ENCODE assay signal across 7 cellular contexts in the genomic region with DNA sequence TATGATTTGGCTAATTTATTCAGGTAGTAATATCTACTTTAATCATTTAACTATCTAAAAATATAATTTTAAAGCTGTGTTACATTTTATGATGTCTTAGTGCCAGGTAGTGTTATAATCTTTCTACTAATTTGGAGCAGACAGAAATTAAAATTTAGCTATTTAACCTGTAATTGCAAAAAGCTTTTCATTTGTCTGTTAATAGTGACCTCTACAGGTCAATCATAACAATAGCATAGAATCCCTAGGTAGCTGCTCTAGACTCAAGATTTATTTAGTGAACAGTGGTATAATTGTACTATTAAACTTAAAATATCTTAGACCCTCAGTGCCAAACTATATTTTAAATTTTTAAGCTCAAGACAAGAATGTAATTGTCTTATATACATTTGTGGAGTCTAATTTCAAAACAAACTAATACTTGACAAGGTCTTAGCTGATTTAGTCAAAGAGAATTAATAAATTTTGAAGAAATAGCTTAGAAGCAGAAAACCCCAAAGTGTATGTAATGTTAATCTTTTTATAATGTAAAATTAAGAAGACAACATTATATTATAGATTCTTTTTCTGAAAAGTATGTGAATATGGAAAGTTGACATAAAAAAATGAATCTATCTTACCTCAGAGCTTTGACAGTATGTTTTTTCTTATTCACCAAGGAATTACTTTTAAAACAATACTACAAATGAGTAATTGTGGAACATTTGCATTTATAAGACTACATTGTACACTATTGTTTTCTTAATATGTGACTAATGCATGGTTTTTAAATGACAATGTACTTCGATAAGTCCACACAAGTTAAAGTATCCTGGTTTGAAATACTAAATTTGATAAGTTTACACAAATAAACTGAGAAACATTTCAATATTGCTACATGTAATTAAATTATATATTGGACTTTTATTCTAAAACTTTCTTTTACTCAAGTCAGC.
A peak's percentile ranks its signal among the peaks of the same experiment; 100 is the strongest.
DNase-seq lines count a peak whose midpoint lies in the region; FAIRE-seq and TF ChIP-seq lines count a peak whose summit lies in the region.

No MANE protein-coding gene starts in this region.

- H3F3A ChIP-seq in OCI-LY1 (ENCODE audit: insufficient read depth, low read length), result no peaks in the 10 kb centered on the region

- H3K4me1 ChIP-seq in OCI-LY1 (ENCODE audit: insufficient read depth, low read length, severe bottlenecking), result no peaks in the 10 kb centered on the region
- no peaks in the 10 kb centered on the region for H3K4me1 ChIP-seq in fibroblast of lung (ENCODE audit: control insufficient read depth, extremely low read depth, insufficient read depth, low read length)

- H4K20me1 ChIP-seq in OCI-LY1 (ENCODE audit: insufficient read depth, low read length), result no peaks in the 10 kb centered on the region
- H4K20me1 ChIP-seq in fibroblast of lung (ENCODE audit: control insufficient read depth, extremely low read depth, insufficient read depth, low read length), result no peaks in the 10 kb centered on the region

- H2AFZ ChIP-seq in OCI-LY1 (ENCODE audit: low read length) (no peak overlapping the region), fibroblast of lung (ENCODE audit: low read length) (no peak overlapping the region)

- H3K4me3 ChIP-seq in GM12865 (ENCODE audit: low read depth, low read length), result no peak overlapping the region
- no peak overlapping the region for H3K4me3 ChIP-seq in OCI-LY1 (ENCODE audit: low read depth, low read length, poor library complexity, severe bottlenecking)
- H3K4me3 ChIP-seq in fibroblast of lung (replicated peaks in 1 of 4; ENCODE audit: control extremely low read depth in 1 of 4, insufficient read depth in 1 of 4, low read depth in 3 of 4, low read length in 4 of 4), result no peak overlapping the region

- H3K9ac ChIP-seq in OCI-LY1 (ENCODE audit: low read length), result no peak overlapping the region
- H3K9ac ChIP-seq in fibroblast of lung (ENCODE audit: insufficient read depth, low read length), result no peak overlapping the region

- peak; percentile 47 for TF ChIP-seq CTCF in GM12865 (IDR thresholded peaks at IDR 0.05; ENCODE audit: insufficient read depth, low read depth, low read length, missing control alignments)
- peak; percentile 87 for TF ChIP-seq CTCF in HFFc6 (IDR thresholded peaks at IDR 0.05)
- peak; percentile 63 for TF ChIP-seq CTCF in OCI-LY1 (IDR thresholded peaks at IDR 0.05; ENCODE audit: low read length)
- TF ChIP-seq CTCF in fibroblast of lung (conservative IDR thresholded peaks at IDR 0.05 in 1 of 2, IDR thresholded peaks at IDR 0.05 in 1 of 2; ENCODE audit: low read depth in 1 of 2, low read length in 2 of 2), result peak in 1 of 2 donors; percentile 42

- peaks cover 26% of the 10 kb centered on the region for H3K4me1 Mint-ChIP-seq in HFFc6 (ENCODE audit: low read depth)
- H3K4me1 Mint-ChIP-seq in activated CD4-positive, alpha-beta memory T cell treated with anti-CD3 and anti-CD28 coated beads, Interleukin-2, amount 10 ng/mL, durations not matched to agents 7 days and 5 days, result no peaks in the 10 kb centered on the region

- no peaks in the 10 kb centered on the region for H3K36me3 ChIP-seq in OCI-LY1 (ENCODE audit: insufficient read depth, low read length)
- no peaks in the 10 kb centered on the region for H3K36me3 ChIP-seq in fibroblast of lung (ENCODE audit: control insufficient read depth, insufficient read depth, low read length)

- no peak for FAIRE-seq in urothelium cell line (lab: Jason Lieb, UNC)

- H3K4me3 Mint-ChIP-seq in HFFc6, result no peak overlapping the region
- H3K4me3 Mint-ChIP-seq in activated CD4-positive, alpha-beta memory T cell treated with anti-CD3 and anti-CD28 coated beads, Interleukin-2, amount 10 ng/mL, durations not matched to agents 7 days and 5 days, result no peak overlapping the region

- H3K27me3 Mint-ChIP-seq in HFFc6 (ENCODE audit: insufficient read depth), result no peaks in the 10 kb centered on the region
- no peaks in the 10 kb centered on the region for H3K27me3 Mint-ChIP-seq in activated CD4-positive, alpha-beta memory T cell treated with anti-CD3 and anti-CD28 coated beads, Interleukin-2, amount 10 ng/mL, durations not matched to agents 7 days and 5 days

- H3K36me3 Mint-ChIP-seq in HFFc6 (ENCODE audit: low read depth), result no peaks in the 10 kb centered on the region
- no peaks in the 10 kb centered on the region for H3K36me3 Mint-ChIP-seq in activated CD4-positive, alpha-beta memory T cell treated with anti-CD3 and anti-CD28 coated beads, Interleukin-2, amount 10 ng/mL, durations not matched to agents 7 days and 5 days (ENCODE audit: low read depth)

- CTCF ChIA-PET in activated CD4-positive, alpha-beta memory T cell treated with anti-CD3 and anti-CD28 coated beads, Interleukin-2, amount 10 ng/mL, durations not matched to agents 7 days and 5 days (lab: Charles Lee), result interaction anchor here (1.0 to 1.8 kb wide), 8 partner anchors 9 to 1941 kb away, joined by 3 to 9 read pairs (median 3); no protein-coding TSS in a partner anchor

- no peaks in the 10 kb centered on the region for H3K9me2 ChIP-seq in OCI-LY1 (ENCODE audit: low read depth, low read length)

- POLR2A ChIA-PET in activated CD4-positive, alpha-beta memory T cell treated with anti-CD3 and anti-CD28 coated beads, Interleukin-2, amount 10 ng/mL, durations not matched to agents 7 days and 5 days (lab: Charles Lee), result no interaction called here

- H3K27ac ChIP-seq in OCI-LY1 (ENCODE audit: low read depth, low read length, poor library complexity, severe bottlenecking) (no peak overlapping the region), fibroblast of lung (ENCODE audit: insufficient read depth, low read length) (no peak overlapping the region)

- H3K27ac Mint-ChIP-seq in HFFc6, result no peak overlapping the region
- no peak overlapping the region for H3K27ac Mint-ChIP-seq in activated CD4-positive, alpha-beta memory T cell treated with anti-CD3 and anti-CD28 coated beads, Interleukin-2, amount 10 ng/mL, durations not matched to agents 7 days and 5 days

- H3K9me3 ChIP-seq in OCI-LY1 (ENCODE audit: low read length) (no peaks in the 10 kb centered on the region), fibroblast of lung (ENCODE audit: control insufficient read depth, insufficient read depth, low read depth, low read length) (no peaks in the 10 kb centered on the region)

- H3K9me3 Mint-ChIP-seq in HFFc6, result no peaks in the 10 kb centered on the region
- H3K9me3 Mint-ChIP-seq in activated CD4-positive, alpha-beta memory T cell treated with anti-CD3 and anti-CD28 coated beads, Interleukin-2, amount 10 ng/mL, durations not matched to agents 7 days and 5 days, result no peaks in the 10 kb centered on the region

- DNase-seq in GM12865 (ENCODE audit: low read depth) (peak; percentile 6), HFFc6 (peak; percentile 34), fibroblast of lung (ENCODE audit: low read depth in 2 of 2) (peak; percentile 12 to 35), urothelium cell line (ENCODE audit: low spot score) (peak; percentile 14)
- DNase-seq in stimulated activated CD8-positive, alpha-beta memory T cell treated with anti-CD3 and anti-CD28 coated beads, Interleukin-4, amount 100 ng/mL, for 48 hours, result no peak
- no peak for DNase-seq in activated CD4-positive, alpha-beta memory T cell treated with anti-CD3 and anti-CD28 coated beads, Interleukin-2, amount 10 ng/mL, durations not matched to agents 7 days and 5 days

- no peaks in the 10 kb centered on the region for H3K79me2 ChIP-seq in OCI-LY1 (ENCODE audit: insufficient read depth, low read length)
- H3K79me2 ChIP-seq in fibroblast of lung (ENCODE audit: control insufficient read depth, insufficient read depth, low read length), result no peaks in the 10 kb centered on the region

- H3K27me3 ChIP-seq in OCI-LY1 (ENCODE audit: insufficient read depth, low read length), result no peaks in the 10 kb centered on the region
- no peaks in the 10 kb centered on the region for H3K27me3 ChIP-seq in fibroblast of lung (ENCODE audit: control insufficient read depth, insufficient read depth, low read length)

- H3K4me2 ChIP-seq in OCI-LY1 (ENCODE audit: low read length) (no peak overlapping the region), fibroblast of lung (ENCODE audit: extremely low read depth, insufficient read depth, low read length) (no peak overlapping the region)

Comparison
In these comparisons a context has a peak if more than half of its experiments do, and no peak if none do; other contexts are left out.
1. DNase-seq: peak in GM12865 (single experiment), HFFc6 (single experiment), fibroblast of lung (2 of 2) and urothelium cell line (single experiment); none in stimulated activated CD8-positive, alpha-beta memory T cell treated with anti-CD3 and anti-CD28 coated beads, Interleukin-4, amount 100 ng/mL, for 48 hours (single experiment) and activated CD4-positive, alpha-beta memory T cell treated with anti-CD3 and anti-CD28 coated beads, Interleukin-2, amount 10 ng/mL, durations not matched to agents 7 days and 5 days (single experiment).